ENCODE assay signal across 8 cellular contexts in genomic region chr12:67068204-67068731, GRCh38.
A peak's percentile ranks its signal among the peaks of the same experiment; 100 is the strongest.
DNase-seq lines count a peak whose midpoint lies in the region; ATAC-seq and TF ChIP-seq lines count a peak whose summit lies in the region.

No MANE protein-coding gene starts in this region.

- ATAC-seq in memory B cell (ENCODE audit: low read depth) (no peak), upper lobe of left lung (ENCODE audit: low FRiP score in 2 of 2) (peak in 1 of 2 donors; percentile 27), GM18907 (IDR thresholded peaks at IDR 0.05; ENCODE audit: unreplicated experiment) (no peak), HG02852 (IDR thresholded peaks at IDR 0.05; ENCODE audit: unreplicated experiment) (no peak), GM21529 (IDR thresholded peaks at IDR 0.05; ENCODE audit: unreplicated experiment) (no peak)

- H3K36me3 ChIP-seq in ES-I3 (ENCODE audit: insufficient read depth, low read length) (no peaks in the 10 kb centered on the region), upper lobe of left lung (no peaks in the 10 kb centered on the region)

- H3K9me3 ChIP-seq in ES-I3 (ENCODE audit: control insufficient read depth, insufficient read depth, low read length) (no peaks in the 10 kb centered on the region), upper lobe of left lung (no peaks in the 10 kb centered on the region)

- no peak for TF ChIP-seq CTCF in MCF 10A (IDR thresholded peaks at IDR 0.05; ENCODE audit: unreplicated experiment)
- TF ChIP-seq CTCF in upper lobe of left lung (IDR thresholded peaks at IDR 0.05), result no peak

- DNase-seq in NCI-H748 (lab: John Stamatoyannopoulos, UW; ENCODE audit: unreplicated experiment), result peak; percentile 41
- peak; percentile 16 for DNase-seq in MCF 10A (ENCODE audit: unreplicated experiment)
- no peak for DNase-seq in memory B cell (ENCODE audit: low spot score in 2 of 2)
- no peak for DNase-seq in upper lobe of left lung

- no peak for TF ChIP-seq POLR2A in upper lobe of left lung (IDR thresholded peaks at IDR 0.05)

- H3K4me1 Mint-ChIP-seq in MCF 10A (ENCODE audit: insufficient read depth, unreplicated experiment) (peaks cover 21% of the 10 kb centered on the region), memory B cell (peaks cover 13% of the 10 kb centered on the region)

- intact Hi-C loops in MCF 10A (cut with micrococcal nuclease), result loop anchor here (5.0 kb wide), 1 partner anchor 161 kb away; no protein-coding TSS in a partner anchor

- peaks cover 0 to 8% (median 0%) of the 10 kb centered on the region in 4 donors for H3K27me3 ChIP-seq in upper lobe of left lung

- no peaks in the 10 kb centered on the region for H3K9me3 Mint-ChIP-seq in MCF 10A (ENCODE audit: unreplicated experiment)
- H3K9me3 Mint-ChIP-seq in memory B cell, result no peaks in the 10 kb centered on the region

- H3K4me3 Mint-ChIP-seq in MCF 10A (ENCODE audit: unreplicated experiment) (peak overlapping the region; percentile 77), memory B cell (peak overlapping the region; percentile 71)

- H3K36me3 Mint-ChIP-seq in MCF 10A (ENCODE audit: insufficient read depth, unreplicated experiment) (no peaks in the 10 kb centered on the region), memory B cell (no peaks in the 10 kb centered on the region)

- CTCF ChIA-PET in MCF 10A (lab: Yijun Ruan, JAX), result interaction anchor here (0.6 to 1.8 kb wide), 8 partner anchors 19 to 929 kb away, joined by 3 to 10 read pairs (median 4); no protein-coding TSS in a partner anchor

- peaks cover 7% of the 10 kb centered on the region; the same call in 1 of the 2 replicates for H3K4me1 ChIP-seq in ES-I3 (ENCODE audit: insufficient read depth, low read length)
- H3K4me1 ChIP-seq in upper lobe of left lung, result peaks cover 8 to 25% (median 11%) of the 10 kb centered on the region in 4 donors

- peak overlapping the region; percentile 63 for H3K27ac Mint-ChIP-seq in MCF 10A (ENCODE audit: low read depth, unreplicated experiment)
- peak overlapping the region; percentile 42 for H3K27ac Mint-ChIP-seq in memory B cell

- 3% methylated on average over 12 to 20 of the region's 20 CpGs for WGBS in upper lobe of left lung, 2 donors

- POLR2A ChIA-PET in MCF 10A (lab: Yijun Ruan, JAX), result interaction anchor here (0.6 to 3.1 kb wide), 2 partner anchors 186 to 201 kb away, joined by 3 to 17 read pairs; partner anchors contain the start of gene CAND1

- H3K4me3 ChIP-seq in upper lobe of left lung, result peak overlapping the region in 3 of 4 donors; percentile 53 to 70 (median 53)

- no peaks in the 10 kb centered on the region for H3K27me3 Mint-ChIP-seq in MCF 10A (ENCODE audit: insufficient read depth, unreplicated experiment)
- peaks cover 18% of the 10 kb centered on the region for H3K27me3 Mint-ChIP-seq in memory B cell

- H3K27ac ChIP-seq in upper lobe of left lung, result no peak overlapping the region

- BruUV-seq in MCF 10A (replicated peaks; lab: Mats Ljungman, UMichigan), result no TSS peak

- no peak for TF ChIP-seq EP300 in upper lobe of left lung (IDR thresholded peaks at IDR 0.05)

- peak overlapping the region; percentile 39; the same call in 1 of the 2 replicates for H3K9ac ChIP-seq in ES-I3 (ENCODE audit: low read depth, low read length)

Comparison
In these comparisons a context has a peak if more than half of its experiments do, and no peak if none do; other contexts are left out.
1. DNase-seq: peak in NCI-H748 (single experiment) and MCF 10A (single experiment); none in memory B cell (0 of 2) and upper lobe of left lung (0 of 2).